15 cellular contexts compared by ENCODE assay signal in the genomic region with DNA sequence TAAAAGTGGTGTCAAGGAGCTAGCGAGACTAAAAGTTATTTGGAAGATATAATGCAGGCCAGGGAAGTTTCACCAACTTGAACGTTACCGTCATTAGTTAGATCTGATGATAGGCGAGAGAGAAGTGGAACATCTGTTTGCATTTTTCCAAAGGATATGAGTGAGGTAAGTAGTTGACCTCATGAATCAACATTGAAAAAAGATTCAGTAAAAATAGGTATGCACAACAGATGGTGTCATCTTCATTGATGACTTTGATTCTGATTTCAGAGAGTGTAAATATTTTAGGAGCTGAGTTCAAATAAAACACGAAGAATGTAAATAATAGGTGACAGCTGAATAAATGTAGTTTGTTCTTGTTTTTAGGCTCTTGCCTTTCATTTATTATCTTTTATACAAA.
"Had no signal": no experiment of that assay in that cellular context is flagged by ENCODE, and none has a peak within 500 bp of the region (broad histone marks: within the 10 kb centered on the region; RNA-seq: fewer than 3 reads in every experiment).

No MANE protein-coding gene starts in this region.

- H3K9me3 Mint-ChIP-seq: nephron had no signal

- H3K4me3 Mint-ChIP-seq: activated naive CD4-positive, alpha-beta T cell treated with anti-CD3 and anti-CD28 coated beads for 36 hours; activated T-helper 17 cell treated with anti-CD3 and anti-CD28 coated beads, Interleukin-2, amount 50 U/mL, for 72 hours; nephron; stimulated activated naive B cell treated with anti-CD40 and anti-IgM and Interleukin-4, amounts not matched to agents 10 μg/mL and 1 μg/mL and 100 μg/mL, for 72 hours had no signal

- ATAC-seq: activated T-helper 17 cell treated with anti-CD3 and anti-CD28 coated beads, Interleukin-2, amount 50 U/mL, for 72 hours; stimulated activated naive B cell treated with anti-CD40 and anti-IgM and Interleukin-4, amounts not matched to agents 10 μg/mL and 1 μg/mL and 100 μg/mL, for 72 hours had no signal

- H3K36me3 ChIP-seq: ascending aorta, breast epithelium, thyroid gland had no signal

- H3K27ac Mint-ChIP-seq: activated naive CD4-positive, alpha-beta T cell treated with anti-CD3 and anti-CD28 coated beads for 36 hours; activated T-helper 17 cell treated with anti-CD3 and anti-CD28 coated beads, Interleukin-2, amount 50 U/mL, for 72 hours; nephron; stimulated activated naive B cell treated with anti-CD40 and anti-IgM and Interleukin-4, amounts not matched to agents 10 μg/mL and 1 μg/mL and 100 μg/mL, for 72 hours had no signal

- H3K36me3 Mint-ChIP-seq: stimulated activated naive B cell treated with anti-CD40 and anti-IgM and Interleukin-4, amounts not matched to agents 10 μg/mL and 1 μg/mL and 100 μg/mL, for 72 hours had no signal

- H3K4me1 Mint-ChIP-seq: activated T-helper 17 cell treated with anti-CD3 and anti-CD28 coated beads, Interleukin-2, amount 50 U/mL, for 72 hours; nephron; stimulated activated naive B cell treated with anti-CD40 and anti-IgM and Interleukin-4, amounts not matched to agents 10 μg/mL and 1 μg/mL and 100 μg/mL, for 72 hours had no signal

- H3K4me3 ChIP-seq: ascending aorta, breast epithelium, thyroid gland had no signal

- H3K27me3 ChIP-seq: ascending aorta, breast epithelium, thyroid gland had no signal

- H3K27ac ChIP-seq: ascending aorta, breast epithelium, epithelial cell of prostate, thyroid gland, VCaP had no signal

- H3K4me1 ChIP-seq: ascending aorta, breast epithelium, thyroid gland had no signal

- DNase-seq: activated CD4-positive, alpha-beta T cell treated with anti-CD3 and anti-CD28 coated beads for 1 hour; activated CD4-positive, alpha-beta T cell treated with anti-CD3 and anti-CD28 coated beads, Interleukin-2, amount 50 U/mL, for 4 hours; activated naive CD4-positive, alpha-beta T cell treated with anti-CD3 and anti-CD28 coated beads for 36 hours; foreskin melanocyte; occipital lobe; stimulated activated CD4-positive, alpha-beta T cell treated with anti-CD3 and anti-CD28 coated beads, Interleukin-15, amount 100 ng/mL, for 24 hours; stimulated activated CD4-positive, alpha-beta T cell treated with anti-CD3 and anti-CD28 coated beads, Interleukin-4, amount 100 ng/mL, for 1 hour; stimulated activated naive B cell treated with anti-CD40 and anti-IgM and Interleukin-4, amounts not matched to agents 10 μg/mL and 1 μg/mL and 100 μg/mL, for 72 hours; thyroid gland had no signal

- H3K27me3 Mint-ChIP-seq: activated T-helper 17 cell treated with anti-CD3 and anti-CD28 coated beads, Interleukin-2, amount 50 U/mL, for 72 hours; stimulated activated naive B cell treated with anti-CD40 and anti-IgM and Interleukin-4, amounts not matched to agents 10 μg/mL and 1 μg/mL and 100 μg/mL, for 72 hours had no signal
